8 cellular contexts compared by ENCODE assay signal in genomic region chr11:6505577-6506240, GRCh38. TPM values are rescaled to one million over a fixed set of nuclear protein-coding genes. Genes with fewer than 3 reads are reported as not detected.
DNase-seq lines count a peak whose midpoint lies in the region; ATAC-seq and TF ChIP-seq lines count a peak whose summit lies in the region.

No MANE protein-coding gene starts in this region.

- no peaks in the 10 kb centered on the region for H3K9me3 Mint-ChIP-seq in activated CD4-positive, alpha-beta T cell treated with anti-CD3 and anti-CD28 coated beads, Interleukin-2, amount 10 ng/mL, durations not matched to agents 7 days and 5 days

- H3K36me3 Mint-ChIP-seq in activated CD4-positive, alpha-beta T cell treated with anti-CD3 and anti-CD28 coated beads, Interleukin-2, amount 10 ng/mL, durations not matched to agents 7 days and 5 days (ENCODE audit: low read depth): peaks cover 11% of the 10 kb centered on the region

- H3K27me3 Mint-ChIP-seq in activated CD4-positive, alpha-beta T cell treated with anti-CD3 and anti-CD28 coated beads, Interleukin-2, amount 10 ng/mL, durations not matched to agents 7 days and 5 days: no peaks in the 10 kb centered on the region

- H3K9me2 ChIP-seq in PC-9 (ENCODE audit: insufficient read depth): no peaks in the 10 kb centered on the region

- BruUV-seq in PC-9 (replicated peaks; lab: Mats Ljungman, UMichigan): no TSS peak

- POLR2A ChIA-PET in activated CD4-positive, alpha-beta T cell treated with anti-CD3 and anti-CD28 coated beads, Interleukin-2, amount 10 ng/mL, durations not matched to agents 7 days and 5 days (lab: Charles Lee): no interaction called here
- POLR2A ChIA-PET in PC-9 (lab: Charles Lee; ENCODE audit: unreplicated experiment): no interaction called here

- H4K20me1 ChIP-seq in PC-9 (ENCODE audit: insufficient read depth): no peaks in the 10 kb centered on the region

- no peak overlapping the region for H2AFZ ChIP-seq in PC-9

- H3F3A ChIP-seq in PC-9 (ENCODE audit: insufficient read depth, low read depth): no peaks in the 10 kb centered on the region

- H3K27ac ChIP-seq in PC-9: no peak overlapping the region

- no peaks in the 10 kb centered on the region for H3K27me3 ChIP-seq in PC-9 (ENCODE audit: insufficient read depth, low read depth)

- intact Hi-C loops in PC-9 (cut with micrococcal nuclease; ENCODE audit: unreplicated experiment): loop anchor here (1.0 kb wide), 1 partner anchor 126 kb away; no protein-coding TSS in a partner anchor

- H3K4me1 Mint-ChIP-seq in activated CD4-positive, alpha-beta T cell treated with anti-CD3 and anti-CD28 coated beads, Interleukin-2, amount 10 ng/mL, durations not matched to agents 7 days and 5 days: peaks cover 4% of the 10 kb centered on the region

- H3K36me3 ChIP-seq in PC-9 (ENCODE audit: low read depth): no peaks in the 10 kb centered on the region

- CTCF ChIA-PET in activated CD4-positive, alpha-beta T cell treated with anti-CD3 and anti-CD28 coated beads, Interleukin-2, amount 10 ng/mL, durations not matched to agents 7 days and 5 days (lab: Charles Lee): interaction anchor here (0.6 to 2.5 kb wide), 7 partner anchors 8 to 128 kb away, joined by 3 to 12 read pairs (median 5); no protein-coding TSS in a partner anchor
- CTCF ChIA-PET in PC-9 (lab: Charles Lee): interaction anchor here (0.9 to 2.3 kb wide), 3 partner anchors 13 to 132 kb away, joined by 3 to 14 read pairs (median 3); no protein-coding TSS in a partner anchor

- ATAC-seq in HG03571 (IDR thresholded peaks at IDR 0.05; ENCODE audit: unreplicated experiment) (peak; percentile 50), GM19324 (IDR thresholded peaks at IDR 0.05; ENCODE audit: low FRiP score, unreplicated experiment) (no peak)

- H3K4me1 ChIP-seq in PC-9 (replicated peaks; ENCODE audit: insufficient read depth): no peaks in the 10 kb centered on the region

- H3K27ac Mint-ChIP-seq in activated CD4-positive, alpha-beta T cell treated with anti-CD3 and anti-CD28 coated beads, Interleukin-2, amount 10 ng/mL, durations not matched to agents 7 days and 5 days: no peak overlapping the region

- no peak overlapping the region for H3K4me3 ChIP-seq in PC-9

- DNase-seq in activated CD4-positive, alpha-beta T cell treated with anti-CD3 and anti-CD28 coated beads, Interleukin-2, amount 10 ng/mL, durations not matched to agents 7 days and 5 days: peak; percentile 50
- no peak for DNase-seq in activated CD4-positive, alpha-beta T cell treated with anti-CD3 and anti-CD28 coated beads for 48 hours
- DNase-seq in PC-9 (peak in 1 of 2 experiments; percentile 37), epidermal melanocyte (ENCODE audit: insufficient read length, low spot score) (peak; percentile 68), mucosa of gallbladder (ENCODE audit: low spot score) (peak; percentile 25)
- no peak for DNase-seq in stimulated activated CD4-positive, alpha-beta T cell treated with anti-CD3 and anti-CD28 coated beads, Interleukin-4, amount 100 ng/mL, for 4 hours

- no peaks in the 10 kb centered on the region for H3K79me2 ChIP-seq in PC-9 (ENCODE audit: low read depth)

- H3K4me2 ChIP-seq in PC-9: no peak overlapping the region

- no peak overlapping the region for H3K4me3 Mint-ChIP-seq in activated CD4-positive, alpha-beta T cell treated with anti-CD3 and anti-CD28 coated beads, Interleukin-2, amount 10 ng/mL, durations not matched to agents 7 days and 5 days

- TF ChIP-seq CTCF in PC-9 (conservative IDR thresholded peaks at IDR 0.05): peak; percentile 72

- no peaks in the 10 kb centered on the region for H3K9me3 ChIP-seq in PC-9 (ENCODE audit: insufficient read depth, low read depth)

RNA-seq across cellular contexts. Expression of gene DNHD1, which starts 8.6 kb away (rescaled TPM):
- 10 to 100 TPM; 15.8 to 18.0 TPM for total RNA-seq in activated CD4-positive, alpha-beta T cell treated with anti-CD3 and anti-CD28 coated beads, Interleukin-2, amount 10 ng/mL, durations not matched to agents 7 days and 5 days
- total RNA-seq in PC-9 (2021): 13.9 and 14.0 TPM in 2 replicates
- 8.8 TPM for total RNA-seq in mucosa of gallbladder

RNA-seq across cellular contexts. Expression of gene TIMM10B, which starts 24.4 kb away (rescaled TPM):
- total RNA-seq in activated CD4-positive, alpha-beta T cell treated with anti-CD3 and anti-CD28 coated beads, Interleukin-2, amount 10 ng/mL, durations not matched to agents 7 days and 5 days: 10 to 100 TPM; 25.6 to 27.0 TPM
- total RNA-seq in PC-9 (2021) (18.5 and 22.3 TPM in 2 replicates), mucosa of gallbladder (53.9 TPM)

RNA-seq across cellular contexts. Expression of gene ARFIP2, which starts 24.6 kb away (rescaled TPM):
- 10 to 100 TPM; 39.0 to 40.6 TPM for total RNA-seq in activated CD4-positive, alpha-beta T cell treated with anti-CD3 and anti-CD28 coated beads, Interleukin-2, amount 10 ng/mL, durations not matched to agents 7 days and 5 days
- total RNA-seq in PC-9 (2021): 42.7 and 49.5 TPM in 2 replicates
- 52.5 TPM for total RNA-seq in mucosa of gallbladder

RNA-seq across cellular contexts. Expression of gene TRIM3, which starts 32.0 kb away (rescaled TPM):
- 1 to 10 TPM; 6.8 to 8.4 TPM for total RNA-seq in activated CD4-positive, alpha-beta T cell treated with anti-CD3 and anti-CD28 coated beads, Interleukin-2, amount 10 ng/mL, durations not matched to agents 7 days and 5 days
- 7.1 and 9.0 TPM in 2 replicates for total RNA-seq in PC-9 (2021)
- total RNA-seq in mucosa of gallbladder: 43.0 TPM

Comparison
In these comparisons a context has a peak if more than half of its experiments do, and no peak if none do; other contexts are left out.
1. DNase-seq: peak in activated CD4-positive, alpha-beta T cell treated with anti-CD3 and anti-CD28 coated beads, Interleukin-2, amount 10 ng/mL, durations not matched to agents 7 days and 5 days (single experiment), epidermal melanocyte (single experiment) and mucosa of gallbladder (single experiment); none in activated CD4-positive, alpha-beta T cell treated with anti-CD3 and anti-CD28 coated beads for 48 hours (single experiment) and stimulated activated CD4-positive, alpha-beta T cell treated with anti-CD3 and anti-CD28 coated beads, Interleukin-4, amount 100 ng/mL, for 4 hours (0 of 2).